ENCODE assay signal across 11 cellular contexts in genomic region chr16:9095998-9096397, GRCh38. TPM values are rescaled to one million over a fixed set of nuclear protein-coding genes. Genes with fewer than 3 reads are reported as not detected.
DNase-seq lines count a peak whose midpoint lies in the region; ATAC-seq, FAIRE-seq and TF ChIP-seq lines count a peak whose summit lies in the region.
"Had no signal": no experiment of that assay in that cellular context is flagged by ENCODE, and none has a peak within 500 bp of the region (broad histone marks: within the 10 kb centered on the region; RNA-seq: fewer than 3 reads in every experiment).

No MANE protein-coding gene starts in this region.

- TF ChIP-seq POLR2A in suprapubic skin (IDR thresholded peaks at IDR 0.05) = no peak

- H3K4me1 ChIP-seq in left ventricle myocardium inferior (peaks cover 95% of the 10 kb centered on the region), keratinocyte (ENCODE audit: control insufficient read depth, extremely low read depth, insufficient read depth, low read length) (peaks cover 63% of the 10 kb centered on the region), suprapubic skin (peaks cover 79% of the 10 kb centered on the region)

- H2AFZ ChIP-seq in keratinocyte (ENCODE audit: control insufficient read depth, low read length) = no peak overlapping the region

- peak overlapping the region; percentile 34 for H3K9ac ChIP-seq in keratinocyte (ENCODE audit: control insufficient read depth, extremely low read depth, insufficient read depth, low read length)

- peak overlapping the region; percentile 96 for H3K4me3 Mint-ChIP-seq in activated T-helper 17 cell treated with anti-CD3 and anti-CD28 coated beads, Interleukin-2, amount 50 U/mL, for 72 hours

- H3K27ac ChIP-seq in left ventricle myocardium inferior (replicated peaks) (peak overlapping the region; percentile 100), keratinocyte (ENCODE audit: control insufficient read depth, insufficient read depth, low read length) (peak overlapping the region; percentile 17), suprapubic skin (no peak overlapping the region)
- H3K27ac ChIP-seq: testis had no signal

- H3K4me1 Mint-ChIP-seq in activated T-helper 17 cell treated with anti-CD3 and anti-CD28 coated beads, Interleukin-2, amount 50 U/mL, for 72 hours = peaks cover 51% of the 10 kb centered on the region

- peak overlapping the region; percentile 52 for H3K27ac Mint-ChIP-seq in activated T-helper 17 cell treated with anti-CD3 and anti-CD28 coated beads, Interleukin-2, amount 50 U/mL, for 72 hours

- dilution Hi-C loops in keratinocyte (cut with MboI; ENCODE audit: extremely low pct_ligation_motif_present, low sequenced_read_pairs) = no loop called here

- H3K36me3 Mint-ChIP-seq in activated T-helper 17 cell treated with anti-CD3 and anti-CD28 coated beads, Interleukin-2, amount 50 U/mL, for 72 hours (ENCODE audit: low read depth) = peaks cover 93% of the 10 kb centered on the region

- H3K36me3 ChIP-seq in left ventricle myocardium inferior = peaks cover 15% of the 10 kb centered on the region
- H3K36me3 ChIP-seq in keratinocyte (ENCODE audit: control insufficient read depth in 2 of 2, extremely low read depth in 1 of 2, insufficient read depth in 2 of 2, low read length in 2 of 2) = peaks cover 18 to 41% of the 10 kb centered on the region in 2 experiments
- peaks cover 5% of the 10 kb centered on the region for H3K36me3 ChIP-seq in suprapubic skin

- H3K9me3 Mint-ChIP-seq in activated T-helper 17 cell treated with anti-CD3 and anti-CD28 coated beads, Interleukin-2, amount 50 U/mL, for 72 hours = no peaks in the 10 kb centered on the region

- H3K4me2 ChIP-seq in keratinocyte (ENCODE audit: control insufficient read depth, extremely low read depth, insufficient read depth, low read depth, low read length) = peak overlapping the region; percentile 76

- peaks cover 55% of the 10 kb centered on the region for H4K20me1 ChIP-seq in keratinocyte (ENCODE audit: control insufficient read depth, extremely low read depth, insufficient read depth, low read length)

- peaks cover 96% of the 10 kb centered on the region for H3K79me2 ChIP-seq in keratinocyte (ENCODE audit: control insufficient read depth, insufficient read depth, low read length)

- peak overlapping the region; percentile 94 for H3K4me3 ChIP-seq in left ventricle myocardium inferior
- H3K4me3 ChIP-seq in keratinocyte (ENCODE audit: control insufficient read depth in 2 of 3, extremely low read depth in 1 of 3, insufficient read depth in 2 of 3, low read depth in 1 of 3, low read length in 3 of 3) = peak overlapping the region; percentile 78 to 94 (median 91)
- H3K4me3 ChIP-seq in suprapubic skin = peak overlapping the region; percentile 75
- H3K4me3 ChIP-seq: testis had no signal

- H3K27me3 ChIP-seq in left ventricle myocardium inferior (ENCODE audit: low read depth) = no peaks in the 10 kb centered on the region
- H3K27me3 ChIP-seq in keratinocyte (ENCODE audit: control insufficient read depth, extremely low read depth, insufficient read depth, low read length) = no peaks in the 10 kb centered on the region
- H3K27me3 ChIP-seq in suprapubic skin = no peaks in the 10 kb centered on the region
- H3K27me3 ChIP-seq: testis had no signal

- H3K9me1 ChIP-seq in keratinocyte (ENCODE audit: control insufficient read depth, extremely low read depth, insufficient read depth, low read length) = no peaks in the 10 kb centered on the region

- no peaks in the 10 kb centered on the region for H3K27me3 Mint-ChIP-seq in activated T-helper 17 cell treated with anti-CD3 and anti-CD28 coated beads, Interleukin-2, amount 50 U/mL, for 72 hours

- DNase-seq in left ventricle myocardium inferior (no peak), Right ventricle myocardium inferior (ENCODE audit: missing footprints) (no peak), keratinocyte (ENCODE audit: low read depth, low spot score) (no peak), suprapubic skin (ENCODE audit: low spot score in 2 of 2) (no peak), MV-4-11 (lab: John Stamatoyannopoulos, UW) (no peak), head of caudate nucleus (no peak)
- DNase-seq in stimulated activated CD4-positive, alpha-beta T cell treated with anti-CD3 and anti-CD28 coated beads, Interleukin-4, amount 100 ng/mL, for 24 hours = no peak
- DNase-seq: NCI-H526, testis had no signal

- TF ChIP-seq CTCF in left ventricle myocardium inferior (IDR thresholded peaks at IDR 0.05; ENCODE audit: borderline replicate concordance) (no peak), keratinocyte (optimal IDR thresholded peaks at IDR 0.05 in 1 of 3, IDR thresholded peaks at IDR 0.05 in 1 of 3, conservative IDR thresholded peaks at IDR 0.05 in 1 of 3; ENCODE audit: extremely low read depth in 1 of 3, insufficient read depth in 2 of 3, low read length in 3 of 3) (no peak), suprapubic skin (IDR thresholded peaks at IDR 0.05) (no peak)

- ATAC-seq in Right ventricle myocardium inferior = no peak
- no peak for ATAC-seq in activated T-helper 17 cell treated with anti-CD3 and anti-CD28 coated beads, Interleukin-2, amount 50 U/mL, for 72 hours (replicated peaks)

- intact Hi-C loops in left ventricle myocardium inferior (cut with micrococcal nuclease) = loop anchor here (10.0 kb wide), 1 partner anchor 141 kb away; no protein-coding TSS in a partner anchor
- intact Hi-C loops in Right ventricle myocardium inferior (cut with DNase I) = no loop called here
- intact Hi-C loops in head of caudate nucleus (cut with DNase I) = no loop called here

- no peak for FAIRE-seq in keratinocyte (lab: Jason Lieb, UNC)
- FAIRE-seq: TTC549 had no signal

- no peak for TF ChIP-seq EP300 in suprapubic skin (IDR thresholded peaks at IDR 0.05)

- H3K9me3 ChIP-seq in left ventricle myocardium inferior (replicated peaks) (no peaks in the 10 kb centered on the region), keratinocyte (ENCODE audit: control insufficient read depth, low read depth, low read length) (no peaks in the 10 kb centered on the region), suprapubic skin (no peaks in the 10 kb centered on the region)
- H3K9me3 ChIP-seq: testis had no signal

RNA-seq across cellular contexts. Expression of gene HAPSTR1, which starts 4.6 kb away (rescaled TPM):
- total RNA-seq in left ventricle myocardium inferior (52.3 TPM), Right ventricle myocardium inferior (52.5 TPM), suprapubic skin (10 to 100 TPM; 40.4 to 52.7 (median 47.4) TPM)
- total RNA-seq in activated T-helper 17 cell treated with anti-CD3 and anti-CD28 coated beads, Interleukin-2, amount 50 U/mL, for 72 hours = 10 to 100 TPM; 46.1 to 58.1 TPM
- polyA plus RNA-seq in keratinocyte = 34.0 to 46.5 TPM (median 36.7 TPM) in 3 replicates
- 35.9 TPM for polyA plus RNA-seq in keratinocyte (2011; ENCODE audit: low read depth)
- polyA plus RNA-seq in keratinocyte (2011; cell fraction: cytosol; rRNA removed) = 32.7 and 52.5 TPM in 2 replicates
- 57.5 and 66.9 TPM in 2 replicates for polyA plus RNA-seq in keratinocyte (2011; cell fraction: nucleus; rRNA removed)
- 36.2 and 43.6 TPM in 2 replicates for polyA plus RNA-seq in keratinocyte (2012; ENCODE audit: low replicate concordance)
- 38.3 to 71.0 TPM (median 45.7 TPM) in 3 replicates for polyA minus RNA-seq in keratinocyte
- 41.2 TPM for polyA minus RNA-seq in keratinocyte (2011; cell fraction: cytosol; rRNA and poly(A)+ RNA removed)
- polyA minus RNA-seq in keratinocyte (2011; cell fraction: nucleus; rRNA and poly(A)+ RNA removed) = 29.2 and 67.5 TPM in 2 replicates
